In the genomic region with DNA sequence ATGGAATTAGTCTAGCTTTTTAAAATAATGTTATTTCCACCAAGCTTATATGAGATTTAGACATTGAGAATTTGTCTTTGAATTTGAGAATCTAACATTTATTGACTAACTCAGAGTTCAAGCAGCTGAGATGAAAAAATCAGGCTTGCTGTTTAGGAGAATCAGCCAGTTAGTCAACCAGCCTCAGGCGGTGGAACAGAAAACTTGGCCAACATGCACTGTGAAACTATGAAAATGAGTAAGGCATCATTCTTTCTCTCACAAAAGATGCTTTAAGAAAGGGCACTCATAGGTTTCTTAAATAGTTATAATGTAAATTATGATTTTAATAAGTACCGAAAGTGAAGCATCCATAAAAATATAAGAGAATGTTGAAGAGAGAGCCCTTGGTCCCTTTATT, we compare ENCODE assay signal across 15 cellular contexts.
DNase-seq lines count a peak whose midpoint lies in the region; ATAC-seq and TF ChIP-seq lines count a peak whose summit lies in the region.
"Had no signal": no experiment of that assay in that cellular context is flagged by ENCODE, and none has a peak within 500 bp of the region (broad histone marks: within the 10 kb centered on the region; RNA-seq: fewer than 3 reads in every experiment).

No MANE protein-coding gene starts in this region.

- no peaks in the 10 kb centered on the region for H3K79me1 ChIP-seq in H9 (ENCODE audit: insufficient read depth, low read depth, low read length, poor library complexity, severe bottlenecking)

- H3K27me3 Mint-ChIP-seq in CD4-positive, CD25-positive, alpha-beta regulatory T cell = no peaks in the 10 kb centered on the region
- no peaks in the 10 kb centered on the region for H3K27me3 Mint-ChIP-seq in activated T-helper 17 cell treated with anti-CD3 and anti-CD28 coated beads, Interleukin-2, amount 50 U/mL, for 72 hours
- H3K27me3 Mint-ChIP-seq in H9 (ENCODE audit: low read depth) = no peaks in the 10 kb centered on the region

- H3K36me3 Mint-ChIP-seq in CD4-positive, CD25-positive, alpha-beta regulatory T cell = peaks cover 33% of the 10 kb centered on the region
- H3K36me3 Mint-ChIP-seq in activated T-helper 17 cell treated with anti-CD3 and anti-CD28 coated beads, Interleukin-2, amount 50 U/mL, for 72 hours (ENCODE audit: low read depth) = peaks cover 100% of the 10 kb centered on the region
- H3K36me3 Mint-ChIP-seq in H9 (ENCODE audit: insufficient read depth in 1 of 3, low read depth in 3 of 3) = no peaks in the 10 kb centered on the region

- TF ChIP-seq CTCF in H9 (conservative IDR thresholded peaks at IDR 0.05) = no peak

- peak overlapping the region in 2 of 3 donors; percentile 79 to 91 for H3K27ac Mint-ChIP-seq in CD4-positive, CD25-positive, alpha-beta regulatory T cell
- peak overlapping the region; percentile 58 for H3K27ac Mint-ChIP-seq in activated T-helper 17 cell treated with anti-CD3 and anti-CD28 coated beads, Interleukin-2, amount 50 U/mL, for 72 hours
- no peak overlapping the region for H3K27ac Mint-ChIP-seq in H9

- no peaks in the 10 kb centered on the region for H3K79me2 ChIP-seq in H9 (ENCODE audit: insufficient read depth, low read length)

- no peak overlapping the region for H3K9ac ChIP-seq in H9 (ENCODE audit: extremely low read depth, insufficient read length, low read length)

- no peak overlapping the region for H2AFZ ChIP-seq in H9 (ENCODE audit: low read length)

- in situ Hi-C loops in KBM-7 (cut with MboI; ENCODE audit: low pct_unique_long_range_greater_than_20kb, low sequenced_read_pairs) = no loop called here

- H3K4me3 Mint-ChIP-seq in CD4-positive, CD25-positive, alpha-beta regulatory T cell = peak overlapping the region in 3 of 4 donors; percentile 4 to 33 (median 15)
- peak overlapping the region; percentile 53 for H3K4me3 Mint-ChIP-seq in activated T-helper 17 cell treated with anti-CD3 and anti-CD28 coated beads, Interleukin-2, amount 50 U/mL, for 72 hours
- no peak overlapping the region for H3K4me3 Mint-ChIP-seq in H9

- no peak overlapping the region for H3K4ac ChIP-seq in H9 (ENCODE audit: low read depth, low read length)

- peak overlapping the region; percentile 16 for H3K27ac ChIP-seq in CD4-positive, CD25-positive, alpha-beta regulatory T cell (ENCODE audit: insufficient read depth, low read length, poor library complexity, severe bottlenecking)
- H3K27ac ChIP-seq in H9 (ENCODE audit: insufficient read length, low read depth, low read length) = no peak overlapping the region
- H3K27ac ChIP-seq: left ventricle myocardium inferior, SJCRH30 had no signal

- peaks cover 33% of the 10 kb centered on the region for H3K4me1 ChIP-seq in CD4-positive, CD25-positive, alpha-beta regulatory T cell (ENCODE audit: control insufficient read depth, insufficient read depth, low read length, poor library complexity, severe bottlenecking)
- no peaks in the 10 kb centered on the region for H3K4me1 ChIP-seq in H9 (ENCODE audit: insufficient read depth, low read length)
- H3K4me1 ChIP-seq: left ventricle myocardium inferior, SJCRH30 had no signal

- peak in 1 of 3 donors; percentile 46 for DNase-seq in CD4-positive, CD25-positive, alpha-beta regulatory T cell
- DNase-seq in KBM-7 = no peak
- DNase-seq in H9 = no peak
- no peak for DNase-seq in SHP77 (lab: John Stamatoyannopoulos, UW)
- no peak for DNase-seq in anterior cingulate cortex (lab: John Stamatoyannopoulos, UW)
- DNase-seq: head of caudate nucleus, left ventricle myocardium inferior, NCI-H1417 treated with DMSO at 0.1 percent for 48 hours, NCI-H69, nucleus accumbens, SJCRH30, small intestine had no signal

- H3K36me3 ChIP-seq in CD4-positive, CD25-positive, alpha-beta regulatory T cell (ENCODE audit: control insufficient read depth, insufficient read depth, low read length) = peaks cover 43% of the 10 kb centered on the region

- no peak overlapping the region for H4K91ac ChIP-seq in H9 (ENCODE audit: insufficient read length, low read depth, low read length)

- no peak overlapping the region for H3K23ac ChIP-seq in H9 (ENCODE audit: insufficient read length, low read depth, low read length)

- no peak overlapping the region for H3K4me2 ChIP-seq in H9 (ENCODE audit: insufficient read depth, insufficient read length, low read length)

- no peak overlapping the region for H3K18ac ChIP-seq in H9 (ENCODE audit: insufficient read length, low read depth, low read length)

- H3K9me3 Mint-ChIP-seq in CD4-positive, CD25-positive, alpha-beta regulatory T cell = no peaks in the 10 kb centered on the region
- peaks cover 3% of the 10 kb centered on the region for H3K9me3 Mint-ChIP-seq in activated T-helper 17 cell treated with anti-CD3 and anti-CD28 coated beads, Interleukin-2, amount 50 U/mL, for 72 hours
- no peaks in the 10 kb centered on the region for H3K9me3 Mint-ChIP-seq in H9

- H2BK12ac ChIP-seq in H9 (ENCODE audit: insufficient read length, low read depth, low read length) = no peak overlapping the region

- no peak overlapping the region for H3K56ac ChIP-seq in H9 (ENCODE audit: insufficient read length, low read depth, low read length)

- no peaks in the 10 kb centered on the region for H3K27me3 ChIP-seq in CD4-positive, CD25-positive, alpha-beta regulatory T cell (ENCODE audit: control insufficient read depth, insufficient read depth, low read length)
- H3K27me3 ChIP-seq in H9 (ENCODE audit: insufficient read depth, low read length) = no peaks in the 10 kb centered on the region
- H3K27me3 ChIP-seq: SJCRH30 had no signal

- WGBS in H9 (ENCODE audit: extremely low coverage, insufficient read length, low lambda C conversion rate) = no CpG with 5 or more reads among the region's 2 CpGs

- no peak overlapping the region for H2AK5ac ChIP-seq in H9 (ENCODE audit: insufficient read length, low read length)

- no peak overlapping the region for H3K14ac ChIP-seq in H9 (ENCODE audit: insufficient read depth, low read length)

- no peak overlapping the region for H4K8ac ChIP-seq in H9 (replicated peaks; ENCODE audit: insufficient read length, low read depth, low read length)

- peaks cover 35 to 52% (median 43%) of the 10 kb centered on the region in 4 donors for H3K4me1 Mint-ChIP-seq in CD4-positive, CD25-positive, alpha-beta regulatory T cell
- H3K4me1 Mint-ChIP-seq in activated T-helper 17 cell treated with anti-CD3 and anti-CD28 coated beads, Interleukin-2, amount 50 U/mL, for 72 hours = peaks cover 59% of the 10 kb centered on the region
- H3K4me1 Mint-ChIP-seq in H9 = no peaks in the 10 kb centered on the region

- H2BK120ac ChIP-seq in H9 (ENCODE audit: low read depth, low read length, poor library complexity, severe bottlenecking) = no peak overlapping the region

- no peaks in the 10 kb centered on the region for H3K23me2 ChIP-seq in H9 (ENCODE audit: insufficient read length, low read depth, low read length, poor library complexity, severe bottlenecking)

- H2BK5ac ChIP-seq in H9 (ENCODE audit: insufficient read length, low read length) = no peak overlapping the region

- no peak for ATAC-seq in CD4-positive, CD25-positive, alpha-beta regulatory T cell (ENCODE audit: low read depth in 2 of 2)
- ATAC-seq in GM18520 (IDR thresholded peaks at IDR 0.05; ENCODE audit: unreplicated experiment) (peak; percentile 27), HG02840 (IDR thresholded peaks at IDR 0.05; ENCODE audit: low FRiP score, unreplicated experiment) (peak; percentile 45)
- peak; percentile 57 for ATAC-seq in activated T-helper 17 cell treated with anti-CD3 and anti-CD28 coated beads, Interleukin-2, amount 50 U/mL, for 72 hours (replicated peaks)

- H3K4me3 ChIP-seq in CD4-positive, CD25-positive, alpha-beta regulatory T cell (ENCODE audit: low read depth, low read length) = no peak overlapping the region
- H3K4me3 ChIP-seq: left ventricle myocardium inferior, SJCRH30 had no signal

- no peak overlapping the region for H2BK15ac ChIP-seq in H9 (ENCODE audit: low read depth, low read length)

- H3T11ph ChIP-seq in H9 (ENCODE audit: low read length) = no peak overlapping the region

- no peaks in the 10 kb centered on the region for H3K9me3 ChIP-seq in CD4-positive, CD25-positive, alpha-beta regulatory T cell (ENCODE audit: control insufficient read depth in 2 of 2, low read length in 2 of 2)
- H3K9me3 ChIP-seq in H9 (ENCODE audit: control insufficient read depth, low read depth, low read length) = no peaks in the 10 kb centered on the region
- H3K9me3 ChIP-seq: left ventricle myocardium inferior, SJCRH30 had no signal

- H2BK20ac ChIP-seq in H9 (ENCODE audit: low read depth, low read length, poor library complexity, severe bottlenecking) = no peak overlapping the region

- H4K5ac ChIP-seq in H9 (ENCODE audit: insufficient read length, low read depth, low read length) = no peak overlapping the region

- H4K20me1 ChIP-seq in H9 (ENCODE audit: control insufficient read depth, insufficient read depth, insufficient read length) = no peaks in the 10 kb centered on the region

Comparison
In these comparisons a context has a peak if more than half of its experiments do, and no peak if none do; other contexts are left out.
1. ATAC-seq: peak in GM18520 (single experiment), HG02840 (single experiment) and activated T-helper 17 cell treated with anti-CD3 and anti-CD28 coated beads, Interleukin-2, amount 50 U/mL, for 72 hours (single experiment); none in CD4-positive, CD25-positive, alpha-beta regulatory T cell (0 of 2).
2. H3K27ac Mint-ChIP-seq: peak in CD4-positive, CD25-positive, alpha-beta regulatory T cell (2 of 3) and activated T-helper 17 cell treated with anti-CD3 and anti-CD28 coated beads, Interleukin-2, amount 50 U/mL, for 72 hours (single experiment); none in H9 (0 of 3).
3. H3K4me3 Mint-ChIP-seq: peak in CD4-positive, CD25-positive, alpha-beta regulatory T cell (3 of 4) and activated T-helper 17 cell treated with anti-CD3 and anti-CD28 coated beads, Interleukin-2, amount 50 U/mL, for 72 hours (single experiment); none in H9 (0 of 2).